In the genomic region with DNA sequence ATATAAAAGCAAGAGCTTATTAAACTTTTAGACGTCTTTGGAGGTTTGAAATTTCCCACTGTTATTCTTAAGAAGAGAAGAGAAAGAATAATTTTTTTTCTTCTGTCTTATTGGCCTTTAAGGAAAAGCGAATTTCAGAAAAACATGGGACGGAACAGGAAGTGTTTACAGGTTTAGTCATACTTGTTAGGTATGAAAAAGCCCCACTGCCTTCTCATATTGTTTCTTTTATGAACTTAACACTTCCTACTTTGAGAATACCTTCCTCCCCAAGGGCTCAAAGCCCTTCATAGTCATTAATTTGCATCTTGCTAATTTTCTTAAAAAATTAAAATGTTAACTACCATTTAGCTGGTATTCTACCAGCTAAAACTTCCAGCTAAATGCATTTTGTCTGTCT, we compare ENCODE assay signal across 8 cellular contexts.
DNase-seq lines count a peak whose midpoint lies in the region; ATAC-seq and TF ChIP-seq lines count a peak whose summit lies in the region.

No MANE protein-coding gene starts in this region.

- peak; percentile 22 for ATAC-seq in HG02610 (IDR thresholded peaks at IDR 0.05; ENCODE audit: unreplicated experiment)
- no peak for ATAC-seq in activated CD8-positive, alpha-beta T cell treated with anti-CD3 and anti-CD28 coated beads, Interleukin-2, amount 10 ng/mL, durations not matched to agents 7 days and 5 days
- ATAC-seq in left colon: peak; percentile 17

- DNase-seq in AG10803 (ENCODE audit: low read depth) (peak; percentile 62), left colon (no peak), NCI-H146 treated with DMSO at 0.1 percent for 48 hours (lab: John Stamatoyannopoulos, UW; ENCODE audit: unreplicated experiment) (no peak), DMS 273 (lab: John Stamatoyannopoulos, UW; ENCODE audit: unreplicated experiment) (no peak), right atrium auricular region (ENCODE audit: low spot score) (no peak)
- no peak for DNase-seq in activated CD8-positive, alpha-beta T cell treated with anti-CD3 and anti-CD28 coated beads, Interleukin-2, amount 10 ng/mL, durations not matched to agents 7 days and 5 days
- no peak for DNase-seq in stimulated activated CD4-positive, alpha-beta T cell treated with anti-CD3 and anti-CD28 coated beads, Interleukin-12 subunit alpha, Interleukin-12 subunit beta, amount 100 ng/mL, for 4 hours

- no peaks in the 10 kb centered on the region for H3K9me3 ChIP-seq in right atrium auricular region

- H3K27ac ChIP-seq in right atrium auricular region: no peak overlapping the region

- H3K27me3 ChIP-seq in right atrium auricular region: no peaks in the 10 kb centered on the region

- H3K4me1 ChIP-seq in right atrium auricular region: no peaks in the 10 kb centered on the region

- CTCF ChIA-PET in activated CD8-positive, alpha-beta T cell treated with anti-CD3 and anti-CD28 coated beads, Interleukin-2, amount 10 ng/mL, durations not matched to agents 7 days and 5 days (lab: Charles Lee): interaction anchor here (0.7 to 1.9 kb wide), 5 partner anchors 10 to 301 kb away, joined by 3 to 12 read pairs (median 5); no protein-coding TSS in a partner anchor

- H3K4me3 ChIP-seq in AG10803 (ENCODE audit: low read length) (no peak overlapping the region), right atrium auricular region (no peak overlapping the region)

- peaks cover 12% of the 10 kb centered on the region for H3K36me3 Mint-ChIP-seq in activated CD8-positive, alpha-beta T cell treated with anti-CD3 and anti-CD28 coated beads, Interleukin-2, amount 10 ng/mL, durations not matched to agents 7 days and 5 days (ENCODE audit: low read depth)

- H3K27me3 Mint-ChIP-seq in activated CD8-positive, alpha-beta T cell treated with anti-CD3 and anti-CD28 coated beads, Interleukin-2, amount 10 ng/mL, durations not matched to agents 7 days and 5 days (ENCODE audit: low read depth): no peaks in the 10 kb centered on the region

- H3K36me3 ChIP-seq in right atrium auricular region: no peaks in the 10 kb centered on the region

- TF ChIP-seq CTCF in AG10803 (conservative IDR thresholded peaks at IDR 0.05; ENCODE audit: low read length) (no peak), right atrium auricular region (IDR thresholded peaks at IDR 0.05) (no peak)

- H3K4me3 Mint-ChIP-seq in activated CD8-positive, alpha-beta T cell treated with anti-CD3 and anti-CD28 coated beads, Interleukin-2, amount 10 ng/mL, durations not matched to agents 7 days and 5 days: no peak overlapping the region

- intact Hi-C loops in left colon (cut with DNase I, micrococcal nuclease): no loop called here

- peaks cover 52% of the 10 kb centered on the region for H3K4me1 Mint-ChIP-seq in activated CD8-positive, alpha-beta T cell treated with anti-CD3 and anti-CD28 coated beads, Interleukin-2, amount 10 ng/mL, durations not matched to agents 7 days and 5 days (ENCODE audit: low read depth)

- peak overlapping the region; percentile 14 for H3K27ac Mint-ChIP-seq in activated CD8-positive, alpha-beta T cell treated with anti-CD3 and anti-CD28 coated beads, Interleukin-2, amount 10 ng/mL, durations not matched to agents 7 days and 5 days

- no peaks in the 10 kb centered on the region for H3K9me3 Mint-ChIP-seq in activated CD8-positive, alpha-beta T cell treated with anti-CD3 and anti-CD28 coated beads, Interleukin-2, amount 10 ng/mL, durations not matched to agents 7 days and 5 days (ENCODE audit: insufficient read depth)

- POLR2A ChIA-PET in activated CD8-positive, alpha-beta T cell treated with anti-CD3 and anti-CD28 coated beads, Interleukin-2, amount 10 ng/mL, durations not matched to agents 7 days and 5 days (lab: Charles Lee): interaction anchor here (1.9 to 2.2 kb wide), 2 partner anchors 82 to 279 kb away, joined by 7 to 15 read pairs; a partner anchor contains a TSS
